Comparison of ENCODE assay signal across 1 cellular context in genomic region chr4:183469327-183469726, GRCh38.
TF ChIP-seq lines count a peak whose summit lies in the region.

No MANE protein-coding gene starts in this region.

TF ChIP-seq in GM12878, 131 proteins besides CTCF, POLR2A, EP300 and RAD21:
- TF ChIP-seq RCOR1 (conservative IDR thresholded peaks at IDR 0.05; ENCODE audit: low read depth, low read length) (no peak), FOXM1 (IDR thresholded peaks at IDR 0.05; ENCODE audit: low read depth, low read length) (no peak), GABPA (IDR thresholded peaks at IDR 0.05; ENCODE audit: low read depth) (no peak), SREBF2 (IDR thresholded peaks at IDR 0.05; ENCODE audit: low read length) (no peak), RUNX3 (IDR thresholded peaks at IDR 0.05; ENCODE audit: low read length) (no peak), SMAD5 (IDR thresholded peaks at IDR 0.05; ENCODE audit: low read depth) (no peak), BHLHE40 (IDR thresholded peaks at IDR 0.05; ENCODE audit: borderline replicate concordance in 1 of 2, low read depth in 2 of 2, low read length in 1 of 2) (no peak), ZNF274 (IDR thresholded peaks at IDR 0.05; ENCODE audit: insufficient read depth, insufficient read length) (no peak), PAX8 (IDR thresholded peaks at IDR 0.05) (no peak), BCL3 (IDR thresholded peaks at IDR 0.05; ENCODE audit: borderline replicate concordance, insufficient read depth, low read depth, low read length, poor library complexity, severe bottlenecking) (no peak), ATF2 (IDR thresholded peaks at IDR 0.05; ENCODE audit: low read length) (no peak), MEF2A (IDR thresholded peaks at IDR 0.05; ENCODE audit: insufficient read depth, low read depth, low read length) (no peak), STAT1 (conservative IDR thresholded peaks at IDR 0.05) (no peak), CREB1 (IDR thresholded peaks at IDR 0.05; ENCODE audit: low read depth) (no peak), NBN (IDR thresholded peaks at IDR 0.05) (no peak)
- TF ChIP-seq, protein P1, sequence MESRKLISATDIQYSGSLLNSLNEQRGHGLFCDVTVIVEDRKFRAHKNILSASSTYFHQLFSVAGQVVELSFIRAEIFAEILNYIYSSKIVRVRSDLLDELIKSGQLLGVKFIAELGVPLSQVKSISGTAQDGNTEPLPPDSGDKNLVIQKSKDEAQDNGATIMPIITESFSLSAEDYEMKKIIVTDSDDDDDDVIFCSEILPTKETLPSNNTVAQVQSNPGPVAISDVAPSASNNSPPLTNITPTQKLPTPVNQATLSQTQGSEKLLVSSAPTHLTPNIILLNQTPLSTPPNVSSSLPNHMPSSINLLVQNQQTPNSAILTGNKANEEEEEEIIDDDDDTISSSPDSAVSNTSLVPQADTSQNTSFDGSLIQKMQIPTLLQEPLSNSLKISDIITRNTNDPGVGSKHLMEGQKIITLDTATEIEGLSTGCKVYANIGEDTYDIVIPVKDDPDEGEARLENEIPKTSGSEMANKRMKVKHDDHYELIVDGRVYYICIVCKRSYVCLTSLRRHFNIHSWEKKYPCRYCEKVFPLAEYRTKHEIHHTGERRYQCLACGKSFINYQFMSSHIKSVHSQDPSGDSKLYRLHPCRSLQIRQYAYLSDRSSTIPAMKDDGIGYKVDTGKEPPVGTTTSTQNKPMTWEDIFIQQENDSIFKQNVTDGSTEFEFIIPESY (IDR thresholded peaks at IDR 0.05) = no peak
